In genomic region chr4:123599061-123599919, GRCh38 we compare ENCODE assay signal across 1 cellular context.
TF ChIP-seq lines count a peak whose summit lies in the region.

No MANE protein-coding gene starts in this region.

TF ChIP-seq in GM23338, 12 proteins besides CTCF, POLR2A, EP300 and RAD21 (continued from another document):
- TF ChIP-seq ZNF462 (CRISPR knock-in tag; IDR thresholded peaks at IDR 0.05) (no peak), ETS1 (IDR thresholded peaks at IDR 0.05) (no peak), POLR2AphosphoS5 (IDR thresholded peaks at IDR 0.05; ENCODE audit: low read depth) (no peak), JUNB (IDR thresholded peaks at IDR 0.05; ENCODE audit: unreplicated experiment) (no peak), STAT1 (IDR thresholded peaks at IDR 0.05; ENCODE audit: unreplicated experiment) (no peak), ZNF331 (CRISPR knock-in tag; IDR thresholded peaks at IDR 0.05; ENCODE audit: low read depth) (no peak), REST (IDR thresholded peaks at IDR 0.05; ENCODE audit: unreplicated experiment) (no peak)
